8 cellular contexts compared by ENCODE assay signal in genomic region chr15:57138260-57138895, GRCh38.
DNase-seq lines count a peak whose midpoint lies in the region; ATAC-seq and TF ChIP-seq lines count a peak whose summit lies in the region.

No MANE protein-coding gene starts in this region.

- intact Hi-C loops in head of caudate nucleus (cut with DNase I), result loop anchor here (5.0 kb wide), 1 partner anchor 221 kb away; the partner anchor contains the start of gene TCF12

- peak; percentile 95 for TF ChIP-seq CTCF in retinal pigment epithelial cell (conservative IDR thresholded peaks at IDR 0.05; ENCODE audit: low read depth, low read length)

- H3K4me3 ChIP-seq in Jurkat, Clone E6-1 (ENCODE audit: low read length), result no peak overlapping the region
- no peak overlapping the region for H3K4me3 ChIP-seq in retinal pigment epithelial cell (ENCODE audit: low read length)

- ATAC-seq in HG02981 (IDR thresholded peaks at IDR 0.05; ENCODE audit: unreplicated experiment) (no peak), GM18519 (IDR thresholded peaks at IDR 0.05; ENCODE audit: low FRiP score, unreplicated experiment) (no peak), GM21737 (IDR thresholded peaks at IDR 0.05; ENCODE audit: unreplicated experiment) (no peak)

- DNase-seq in DMS53 (lab: John Stamatoyannopoulos, UW) (peak; percentile 75), SW480 (ENCODE audit: low spot score) (peak; percentile 46), head of caudate nucleus (peak in 24 of 42 donors; percentile 26 to 80 (median 54)), retinal pigment epithelial cell (ENCODE audit: low read depth) (peak; percentile 83)
- DNase-seq in Jurkat, Clone E6-1 (ENCODE audit: low read depth, low spot score), result peak; percentile 62
